Comparison of ENCODE assay signal across 22 cellular contexts in the genomic region with DNA sequence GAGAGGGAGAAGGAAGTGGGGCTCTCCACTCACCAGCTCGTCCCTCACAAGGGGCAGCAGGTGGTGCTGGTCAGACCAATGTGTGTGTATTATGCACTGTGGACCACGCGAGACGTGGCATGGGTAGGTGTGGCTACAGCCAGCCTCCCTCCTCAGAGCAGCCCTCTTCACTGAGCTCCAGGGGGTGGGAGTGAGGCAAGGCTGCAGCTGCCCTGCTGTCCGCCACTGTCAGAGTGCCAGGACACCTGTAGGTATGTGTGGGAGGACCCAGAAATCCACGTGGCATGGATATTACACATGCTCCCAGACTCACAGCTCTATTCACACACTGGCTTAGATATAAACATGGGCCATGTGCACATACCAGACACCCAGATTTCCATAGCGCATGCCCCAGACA.
A peak's percentile ranks its signal among the peaks of the same experiment; 100 is the strongest.
DNase-seq lines count a peak whose midpoint lies in the region; ATAC-seq and TF ChIP-seq lines count a peak whose summit lies in the region.
"Had no signal": no experiment of that assay in that cellular context is flagged by ENCODE, and none has a peak within 500 bp of the region (broad histone marks: within the 10 kb centered on the region; RNA-seq: fewer than 3 reads in every experiment).

No MANE protein-coding gene starts in this region.

- no peaks in the 10 kb centered on the region for H3K9me3 ChIP-seq in prostate gland
- H3K9me3 ChIP-seq: A549, suprapubic skin had no signal

- H3K4me3 ChIP-seq in prostate gland: no peak overlapping the region
- H3K4me3 ChIP-seq: A549, dorsolateral prefrontal cortex, suprapubic skin had no signal

- 66% methylated on average over 7 of the region's 7 CpGs for WGBS in prostate gland

- H3K27ac ChIP-seq in prostate gland: no peak overlapping the region
- H3K27ac ChIP-seq: A549, dorsolateral prefrontal cortex, epithelial cell of prostate, suprapubic skin had no signal

- DNase-seq in NCI-H1417 (lab: John Stamatoyannopoulos, UW): peak in 2 of 3 experiments; percentile 6 to 36
- no peak for DNase-seq in NCI-H1417 treated with DMSO at 0.1 percent for 48 hours (lab: John Stamatoyannopoulos, UW)
- DNase-seq in COLO668 (lab: John Stamatoyannopoulos, UW; ENCODE audit: unreplicated experiment): peak; percentile 48
- peak; percentile 73 to 91 for DNase-seq in NCI-H524 (lab: John Stamatoyannopoulos, UW)
- DNase-seq in left colon: no peak
- DNase-seq in prostate gland (ENCODE audit: low spot score): no peak
- DNase-seq: activated CD4-positive, alpha-beta T cell treated with anti-CD3 and anti-CD28 coated beads, Interleukin-2, amount 50 U/mL, for 48 hours; activated effector memory CD4-positive, alpha-beta T cell treated with anti-CD3 and anti-CD28 coated beads, Interleukin-2, amount 50 U/mL, for 16 hours; H7; hypothalamus; KG1; NCI-H2171 treated with DMSO at 0.1 percent for 48 hours; occipital lobe had no signal

- intact Hi-C loops in left colon (cut with DNase I, micrococcal nuclease) (no loop called here), prostate gland (cut with DNase I) (no loop called here)

- no peak for TF ChIP-seq POLR2A in prostate gland (IDR thresholded peaks at IDR 0.05)

- no peaks in the 10 kb centered on the region for H3K4me1 ChIP-seq in prostate gland (replicated peaks)
- H3K4me1 ChIP-seq: A549, suprapubic skin had no signal

- H3K36me3 ChIP-seq in prostate gland: no peaks in the 10 kb centered on the region
- H3K36me3 ChIP-seq: suprapubic skin had no signal

- ATAC-seq in left colon: peak; percentile 17
- ATAC-seq in GM18861 (IDR thresholded peaks at IDR 0.05; ENCODE audit: unreplicated experiment): no peak
- no peak for ATAC-seq in HG02623 (IDR thresholded peaks at IDR 0.05; ENCODE audit: unreplicated experiment)
- ATAC-seq: A549; sciatic nerve; SK-N-SH treated with all-trans-retinoic acid at 6 μM for 48 hours; stimulated activated effector memory CD8-positive, alpha-beta T cell treated with anti-CD3 and anti-CD28 coated beads, Interleukin-12 subunit alpha, Interleukin-12 subunit beta, amount 100 ng/mL, for 72 hours had no signal

- no peak for TF ChIP-seq CTCF in prostate gland (IDR thresholded peaks at IDR 0.05)

- H3K27me3 ChIP-seq in prostate gland (replicated peaks; ENCODE audit: insufficient read depth): no peaks in the 10 kb centered on the region

Comparison
In these comparisons a context has a peak if more than half of its experiments do, and no peak if none do; other contexts are left out.
1. DNase-seq: peak in NCI-H1417 (2 of 3), COLO668 (single experiment) and NCI-H524 (2 of 2); none in NCI-H1417 treated with DMSO at 0.1 percent for 48 hours (single experiment), left colon (0 of 2) and prostate gland (single experiment).